ENCODE assay signal across 32 cellular contexts in genomic region chr1:214461305-214461704, GRCh38.
"Had no signal": no experiment of that assay in that cellular context is flagged by ENCODE, and none has a peak within 500 bp of the region (broad histone marks: within the 10 kb centered on the region; RNA-seq: fewer than 3 reads in every experiment).

No MANE protein-coding gene starts in this region.

- H3K27ac ChIP-seq: cardiac muscle cell, VCaP had no signal

- H3K9me3 ChIP-seq: MG63 had no signal

- H3K27me3 ChIP-seq: MG63 had no signal

- DNase-seq: activated CD4-positive, alpha-beta memory T cell treated with anti-CD3 and anti-CD28 coated beads, Interleukin-2, amount 10 ng/mL, durations not matched to agents 7 days and 5 days; activated CD4-positive, alpha-beta T cell treated with anti-CD3 and anti-CD28 coated beads for 1 hour; activated CD4-positive, alpha-beta T cell treated with anti-CD3 and anti-CD28 coated beads for 48 hours; activated CD4-positive, CD25-positive, alpha-beta regulatory T cell; activated CD8-positive, alpha-beta memory T cell treated with anti-CD3 and anti-CD28 coated beads for 24 hours; activated CD8-positive, alpha-beta memory T cell treated with anti-CD3 and anti-CD28 coated beads, Interleukin-2, amount 10 ng/mL, durations not matched to agents 7 days and 5 days; activated CD8-positive, alpha-beta memory T cell treated with anti-CD3 and anti-CD28 coated beads, Interleukin-2, amount 50 U/mL, for 48 hours; activated effector memory CD4-positive, alpha-beta T cell treated with Interleukin-2 at 50 U/mL for 16 hours; activated naive CD4-positive, alpha-beta T cell treated with anti-CD3 and anti-CD28 coated beads, Interleukin-2, amount 10 ng/mL, durations not matched to agents 7 days and 5 days; activated naive CD8-positive, alpha-beta T cell treated with anti-CD3 and anti-CD28 coated beads, Interleukin-2, amount 50 U/mL, for 24 hours; activated T-cell treated with anti-CD3 and anti-CD28 coated beads, Interleukin-2, amount 50 U/mL, for 48 hours; anterior cingulate cortex; MG63; NCI-H1048; NCI-H1105 treated with DMSO at 0.1 percent for 48 hours; NCI-H1436; NCI-H1694; NCI-H1930; NCI-H2081 treated with DMSO at 0.1 percent for 48 hours; NCI-H226; NCI-H446 treated with DMSO at 0.1 percent for 48 hours; NCI-H524; NCI-H69; NCI-H82; PC-3; Right ventricle myocardium superior; SW 1271; T-helper 1 cell; T-helper 2 cell; T-helper 9 cell had no signal

- ATAC-seq: activated CD8-positive, alpha-beta memory T cell treated with anti-CD3 and anti-CD28 coated beads, Interleukin-2, amount 10 ng/mL, durations not matched to agents 7 days and 5 days; activated naive CD8-positive, alpha-beta T cell treated with anti-CD3 and anti-CD28 coated beads, Interleukin-2, amount 50 U/mL, for 24 hours; PC-3 had no signal

- H3K36me3 ChIP-seq: cardiac muscle cell had no signal

- H3K4me3 ChIP-seq: cardiac muscle cell, MG63 had no signal
